In genomic region chr2:190409616-190410015, GRCh38 we compare ENCODE assay signal across 10 cellular contexts. TPM values are rescaled to one million over a fixed set of nuclear protein-coding genes. Genes with fewer than 3 reads are reported as not detected.
DNase-seq lines count a peak whose midpoint lies in the region; TF ChIP-seq lines count a peak whose summit lies in the region.
"Had no signal": no experiment of that assay in that cellular context is flagged by ENCODE, and none has a peak within 500 bp of the region (broad histone marks: within the 10 kb centered on the region; RNA-seq: fewer than 3 reads in every experiment).

No MANE protein-coding gene starts in this region.

- H3K27ac Mint-ChIP-seq in osteocyte (ENCODE audit: unreplicated experiment), result no peak overlapping the region

- POLR2A ChIA-PET in HEK293T (lab: Yijun Ruan, JAX), result interaction anchor here (1.3 kb wide), 1 partner anchor 30 kb away, joined by 4 read pairs; no protein-coding TSS in a partner anchor

- H3K4me1 Mint-ChIP-seq in osteocyte (ENCODE audit: unreplicated experiment), result no peaks in the 10 kb centered on the region

- no peaks in the 10 kb centered on the region for H3K9me3 Mint-ChIP-seq in osteocyte (ENCODE audit: unreplicated experiment)

- peaks cover 5% of the 10 kb centered on the region for H3K27me3 Mint-ChIP-seq in osteocyte (ENCODE audit: unreplicated experiment)

- TF ChIP-seq CTCF in osteocyte (IDR thresholded peaks at IDR 0.05), result no peak

- DNase-seq in NCI-H1092 treated with DMSO at 0.1 percent for 48 hours (lab: John Stamatoyannopoulos, UW) (peak; percentile 29), NCI-H1092 (lab: John Stamatoyannopoulos, UW) (no peak), NCI-H1694 (lab: John Stamatoyannopoulos, UW) (peak; percentile 25), cerebellar cortex (ENCODE audit: low spot score) (peak; percentile 54), osteocyte (ENCODE audit: extremely low spot score, unreplicated experiment) (no peak), AG20443 (ENCODE audit: low spot score) (no peak), HEK293T (ENCODE audit: extremely low spot score) (no peak)
- no peak for DNase-seq in stimulated activated CD8-positive, alpha-beta memory T cell treated with anti-CD3 and anti-CD28 coated beads, Interleukin-4, amount 100 ng/mL, for 48 hours
- DNase-seq: activated gamma-delta T cell treated with Interleukin-2 at 50 U/mL for 16 hours; stimulated activated CD4-positive, alpha-beta T cell treated with anti-CD3 and anti-CD28 coated beads, Interleukin-4, amount 100 ng/mL, for 24 hours had no signal

- H3K36me3 Mint-ChIP-seq in osteocyte (ENCODE audit: unreplicated experiment), result peaks cover 4% of the 10 kb centered on the region

- H3K4me3 Mint-ChIP-seq in osteocyte (ENCODE audit: unreplicated experiment), result peak overlapping the region; percentile 74

- CTCF ChIA-PET in HEK293T (lab: Yijun Ruan, JAX), result interaction anchor here (0.9 kb wide), 1 partner anchor 749 kb away, joined by 3 read pairs; no protein-coding TSS in a partner anchor

TF ChIP-seq in HEK293T, 16 proteins besides CTCF, POLR2A, EP300 and RAD21:
- no peak for TF ChIP-seq ZNF384 (IDR thresholded peaks at IDR 0.05)
- no peak for TF ChIP-seq SUZ12 (IDR thresholded peaks at IDR 0.05)
- TF ChIP-seq SP1 (IDR thresholded peaks at IDR 0.05), result no peak
- no peak for TF ChIP-seq NFRKB (IDR thresholded peaks at IDR 0.05)
- TF ChIP-seq ELF4 (IDR thresholded peaks at IDR 0.05), result no peak
- no peak for TF ChIP-seq FOXA1 (IDR thresholded peaks at IDR 0.05)
- TF ChIP-seq L3MBTL2 (conservative IDR thresholded peaks at IDR 0.05), result no peak
- no peak for TF ChIP-seq HDGF (IDR thresholded peaks at IDR 0.05; ENCODE audit: borderline replicate concordance)
- no peak for TF ChIP-seq CTBP1 (IDR thresholded peaks at IDR 0.05; ENCODE audit: borderline replicate concordance)
- no peak for TF ChIP-seq PKNOX1 (IDR thresholded peaks at IDR 0.05)
- no peak for TF ChIP-seq LEF1 (IDR thresholded peaks at IDR 0.05; ENCODE audit: borderline replicate concordance)

RNA-seq across cellular contexts. Expression of gene MFSD6, which starts 1.5 kb away (rescaled TPM):
- total RNA-seq in osteocyte, result 7.1 and 12.1 TPM in 2 replicates

Comparison
In these comparisons a context has a peak if more than half of its experiments do, and no peak if none do; other contexts are left out.
1. DNase-seq: peak in NCI-H1092 treated with DMSO at 0.1 percent for 48 hours (single experiment), NCI-H1694 (single experiment) and cerebellar cortex (single experiment); none in NCI-H1092 (single experiment), osteocyte (single experiment), AG20443 (single experiment), HEK293T (single experiment) and stimulated activated CD8-positive, alpha-beta memory T cell treated with anti-CD3 and anti-CD28 coated beads, Interleukin-4, amount 100 ng/mL, for 48 hours (single experiment).